In the genomic region with DNA sequence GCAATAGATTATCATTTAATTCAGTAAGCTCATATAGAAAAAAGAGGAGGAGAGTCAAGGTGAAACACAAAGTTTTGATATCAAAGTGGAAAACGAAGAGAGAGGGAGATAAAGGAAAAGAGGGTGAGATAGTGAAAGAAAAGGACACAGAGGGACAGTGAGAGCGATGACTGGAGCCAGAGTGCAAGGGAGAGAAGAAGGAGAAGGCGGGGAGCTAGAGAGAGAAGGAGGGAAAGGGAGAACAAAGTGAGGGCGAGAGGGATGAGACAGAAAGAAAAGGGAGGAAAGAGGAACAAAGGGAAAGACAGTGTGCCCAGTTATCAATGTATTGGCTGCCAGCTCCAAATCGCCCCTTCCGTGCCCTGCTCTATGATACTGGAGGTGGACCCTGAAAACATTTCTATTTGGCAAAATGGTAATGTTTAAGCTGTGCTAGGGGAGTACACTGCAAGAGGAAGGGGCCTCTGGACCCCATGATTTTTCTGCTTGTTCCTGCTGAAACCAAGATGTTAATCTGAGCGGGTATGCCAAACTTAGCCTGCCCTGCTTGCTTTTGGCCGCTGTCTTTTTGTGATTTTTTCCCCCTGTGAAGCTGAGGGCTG, we compare ENCODE assay signal across 1 cellular context.
TF ChIP-seq lines count a peak whose summit lies in the region.

No MANE protein-coding gene starts in this region.

TF ChIP-seq in K562, 482 proteins besides CTCF, POLR2A, EP300 and RAD21 (continued from another document and continues in another):
- TF ChIP-seq, protein P1, sequence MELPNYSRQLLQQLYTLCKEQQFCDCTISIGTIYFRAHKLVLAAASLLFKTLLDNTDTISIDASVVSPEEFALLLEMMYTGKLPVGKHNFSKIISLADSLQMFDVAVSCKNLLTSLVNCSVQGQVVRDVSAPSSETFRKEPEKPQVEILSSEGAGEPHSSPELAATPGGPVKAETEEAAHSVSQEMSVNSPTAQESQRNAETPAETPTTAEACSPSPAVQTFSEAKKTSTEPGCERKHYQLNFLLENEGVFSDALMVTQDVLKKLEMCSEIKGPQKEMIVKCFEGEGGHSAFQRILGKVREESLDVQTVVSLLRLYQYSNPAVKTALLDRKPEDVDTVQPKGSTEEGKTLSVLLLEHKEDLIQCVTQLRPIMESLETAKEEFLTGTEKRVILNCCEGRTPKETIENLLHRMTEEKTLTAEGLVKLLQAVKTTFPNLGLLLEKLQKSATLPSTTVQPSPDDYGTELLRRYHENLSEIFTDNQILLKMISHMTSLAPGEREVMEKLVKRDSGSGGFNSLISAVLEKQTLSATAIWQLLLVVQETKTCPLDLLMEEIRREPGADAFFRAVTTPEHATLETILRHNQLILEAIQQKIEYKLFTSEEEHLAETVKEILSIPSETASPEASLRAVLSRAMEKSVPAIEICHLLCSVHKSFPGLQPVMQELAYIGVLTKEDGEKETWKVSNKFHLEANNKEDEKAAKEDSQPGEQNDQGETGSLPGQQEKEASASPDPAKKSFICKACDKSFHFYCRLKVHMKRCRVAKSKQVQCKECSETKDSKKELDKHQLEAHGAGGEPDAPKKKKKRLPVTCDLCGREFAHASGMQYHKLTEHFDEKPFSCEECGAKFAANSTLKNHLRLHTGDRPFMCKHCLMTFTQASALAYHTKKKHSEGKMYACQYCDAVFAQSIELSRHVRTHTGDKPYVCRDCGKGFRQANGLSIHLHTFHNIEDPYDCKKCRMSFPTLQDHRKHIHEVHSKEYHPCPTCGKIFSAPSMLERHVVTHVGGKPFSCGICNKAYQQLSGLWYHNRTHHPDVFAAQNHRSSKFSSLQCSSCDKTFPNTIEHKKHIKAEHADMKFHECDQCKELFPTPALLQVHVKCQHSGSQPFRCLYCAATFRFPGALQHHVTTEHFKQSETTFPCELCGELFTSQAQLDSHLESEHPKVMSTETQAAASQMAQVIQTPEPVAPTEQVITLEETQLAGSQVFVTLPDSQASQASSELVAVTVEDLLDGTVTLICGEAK (IDR thresholded peaks at IDR 0.05), result peak; percentile 50; the same call in 1 of the 2 replicates
- TF ChIP-seq, protein P1 (CRISPR knock-in tag; IDR thresholded peaks at IDR 0.05), result no peak
- TF ChIP-seq THAP12 (CRISPR knock-in tag; IDR thresholded peaks at IDR 0.05) (no peak), CBFA2T3 (IDR thresholded peaks at IDR 0.05) (no peak), RFX5 (IDR thresholded peaks at IDR 0.05; ENCODE audit: low read depth, low read length) (no peak), HDAC2 (IDR thresholded peaks at IDR 0.05) (peak; percentile 78), BCL6 (CRISPR knock-in tag; IDR thresholded peaks at IDR 0.05) (no peak), RBFOX2 (IDR thresholded peaks at IDR 0.05; ENCODE audit: low read depth, low read length) (no peak; the same call in 1 of the 2 replicates), ARID2 (IDR thresholded peaks at IDR 0.05) (peak; percentile 90), SAFB (IDR thresholded peaks at IDR 0.05; ENCODE audit: borderline replicate concordance, low read depth, low read length) (no peak), PCBP2 (IDR thresholded peaks at IDR 0.05; ENCODE audit: low read depth, low read length, poor library complexity, severe bottlenecking) (no peak), POLR2AphosphoS2 (IDR thresholded peaks at IDR 0.05; ENCODE audit: low read length) (no peak), OTX1 (CRISPR knock-in tag; IDR thresholded peaks at IDR 0.05) (peak; percentile 91; the same call in 1 of the 2 replicates), ZNF584 (CRISPR knock-in tag; IDR thresholded peaks at IDR 0.05; ENCODE audit: low read depth) (no peak), CLOCK (CRISPR knock-in tag; IDR thresholded peaks at IDR 0.05; ENCODE audit: borderline replicate concordance) (no peak), MCM7 (IDR thresholded peaks at IDR 0.05) (0 out of 4 replicates have a peak, but pooled peaks of 1 of the 2 experiments have one; percentile 25), ZNF696 (CRISPR knock-in tag; conservative IDR thresholded peaks at IDR 0.05) (no peak), NR4A1 (CRISPR knock-in tag; IDR thresholded peaks at IDR 0.05) (no peak), NR4A1 (tag; IDR thresholded peaks at IDR 0.05) (no peak), TOE1 (IDR thresholded peaks at IDR 0.05; ENCODE audit: borderline replicate concordance) (peak; percentile 71), TOE1 (CRISPR knock-in tag; IDR thresholded peaks at IDR 0.05; ENCODE audit: borderline replicate concordance, low read depth) (no peak), MTF1 (CRISPR knock-in tag; IDR thresholded peaks at IDR 0.05; ENCODE audit: borderline replicate concordance) (no peak), SIRT6 (IDR thresholded peaks at IDR 0.05; ENCODE audit: low read depth, low read length) (no peak), BDP1 (IDR thresholded peaks at IDR 0.05; ENCODE audit: insufficient read depth, insufficient read length) (no peak), PURB (CRISPR knock-in tag; IDR thresholded peaks at IDR 0.05; ENCODE audit: low read depth) (no peak)
- TF ChIP-seq, protein P2, sequence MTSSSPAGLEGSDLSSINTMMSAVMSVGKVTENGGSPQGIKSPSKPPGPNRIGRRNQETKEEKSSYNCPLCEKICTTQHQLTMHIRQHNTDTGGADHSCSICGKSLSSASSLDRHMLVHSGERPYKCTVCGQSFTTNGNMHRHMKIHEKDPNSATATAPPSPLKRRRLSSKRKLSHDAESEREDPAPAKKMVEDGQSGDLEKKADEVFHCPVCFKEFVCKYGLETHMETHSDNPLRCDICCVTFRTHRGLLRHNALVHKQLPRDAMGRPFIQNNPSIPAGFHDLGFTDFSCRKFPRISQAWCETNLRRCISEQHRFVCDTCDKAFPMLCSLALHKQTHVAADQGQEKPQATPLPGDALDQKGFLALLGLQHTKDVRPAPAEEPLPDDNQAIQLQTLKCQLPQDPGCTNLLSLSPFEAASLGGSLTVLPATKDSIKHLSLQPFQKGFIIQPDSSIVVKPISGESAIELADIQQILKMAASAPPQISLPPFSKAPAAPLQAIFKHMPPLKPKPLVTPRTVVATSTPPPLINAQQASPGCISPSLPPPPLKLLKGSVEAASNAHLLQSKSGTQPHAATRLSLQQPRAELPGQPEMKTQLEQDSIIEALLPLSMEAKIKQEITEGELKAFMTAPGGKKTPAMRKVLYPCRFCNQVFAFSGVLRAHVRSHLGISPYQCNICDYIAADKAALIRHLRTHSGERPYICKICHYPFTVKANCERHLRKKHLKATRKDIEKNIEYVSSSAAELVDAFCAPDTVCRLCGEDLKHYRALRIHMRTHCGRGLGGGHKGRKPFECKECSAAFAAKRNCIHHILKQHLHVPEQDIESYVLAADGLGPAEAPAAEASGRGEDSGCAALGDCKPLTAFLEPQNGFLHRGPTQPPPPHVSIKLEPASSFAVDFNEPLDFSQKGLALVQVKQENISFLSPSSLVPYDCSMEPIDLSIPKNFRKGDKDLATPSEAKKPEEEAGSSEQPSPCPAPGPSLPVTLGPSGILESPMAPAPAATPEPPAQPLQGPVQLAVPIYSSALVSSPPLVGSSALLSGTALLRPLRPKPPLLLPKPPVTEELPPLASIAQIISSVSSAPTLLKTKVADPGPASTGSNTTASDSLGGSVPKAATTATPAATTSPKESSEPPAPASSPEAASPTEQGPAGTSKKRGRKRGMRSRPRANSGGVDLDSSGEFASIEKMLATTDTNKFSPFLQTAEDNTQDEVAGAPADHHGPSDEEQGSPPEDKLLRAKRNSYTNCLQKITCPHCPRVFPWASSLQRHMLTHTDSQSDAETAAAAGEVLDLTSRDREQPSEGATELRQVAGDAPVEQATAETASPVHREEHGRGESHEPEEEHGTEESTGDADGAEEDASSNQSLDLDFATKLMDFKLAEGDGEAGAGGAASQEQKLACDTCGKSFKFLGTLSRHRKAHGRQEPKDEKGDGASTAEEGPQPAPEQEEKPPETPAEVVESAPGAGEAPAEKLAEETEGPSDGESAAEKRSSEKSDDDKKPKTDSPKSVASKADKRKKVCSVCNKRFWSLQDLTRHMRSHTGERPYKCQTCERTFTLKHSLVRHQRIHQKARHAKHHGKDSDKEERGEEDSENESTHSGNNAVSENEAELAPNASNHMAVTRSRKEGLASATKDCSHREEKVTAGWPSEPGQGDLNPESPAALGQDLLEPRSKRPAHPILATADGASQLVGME (CRISPR knock-in tag; IDR thresholded peaks at IDR 0.05), result no peak; the same call in 1 of the 2 replicates
- TF ChIP-seq, protein P3, sequence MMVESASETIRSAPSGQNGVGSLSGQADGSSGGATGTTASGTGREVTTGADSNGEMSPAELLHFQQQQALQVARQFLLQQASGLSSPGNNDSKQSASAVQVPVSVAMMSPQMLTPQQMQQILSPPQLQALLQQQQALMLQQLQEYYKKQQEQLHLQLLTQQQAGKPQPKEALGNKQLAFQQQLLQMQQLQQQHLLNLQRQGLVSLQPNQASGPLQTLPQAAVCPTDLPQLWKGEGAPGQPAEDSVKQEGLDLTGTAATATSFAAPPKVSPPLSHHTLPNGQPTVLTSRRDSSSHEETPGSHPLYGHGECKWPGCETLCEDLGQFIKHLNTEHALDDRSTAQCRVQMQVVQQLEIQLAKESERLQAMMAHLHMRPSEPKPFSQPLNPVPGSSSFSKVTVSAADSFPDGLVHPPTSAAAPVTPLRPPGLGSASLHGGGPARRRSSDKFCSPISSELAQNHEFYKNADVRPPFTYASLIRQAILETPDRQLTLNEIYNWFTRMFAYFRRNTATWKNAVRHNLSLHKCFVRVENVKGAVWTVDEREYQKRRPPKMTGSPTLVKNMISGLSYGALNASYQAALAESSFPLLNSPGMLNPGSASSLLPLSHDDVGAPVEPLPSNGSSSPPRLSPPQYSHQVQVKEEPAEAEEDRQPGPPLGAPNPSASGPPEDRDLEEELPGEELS (CRISPR knock-in tag; IDR thresholded peaks at IDR 0.05; ENCODE audit: borderline replicate concordance), result 0 out of 2 replicates have a peak, but pooled peaks have one; percentile 11
- TF ChIP-seq, protein P4, sequence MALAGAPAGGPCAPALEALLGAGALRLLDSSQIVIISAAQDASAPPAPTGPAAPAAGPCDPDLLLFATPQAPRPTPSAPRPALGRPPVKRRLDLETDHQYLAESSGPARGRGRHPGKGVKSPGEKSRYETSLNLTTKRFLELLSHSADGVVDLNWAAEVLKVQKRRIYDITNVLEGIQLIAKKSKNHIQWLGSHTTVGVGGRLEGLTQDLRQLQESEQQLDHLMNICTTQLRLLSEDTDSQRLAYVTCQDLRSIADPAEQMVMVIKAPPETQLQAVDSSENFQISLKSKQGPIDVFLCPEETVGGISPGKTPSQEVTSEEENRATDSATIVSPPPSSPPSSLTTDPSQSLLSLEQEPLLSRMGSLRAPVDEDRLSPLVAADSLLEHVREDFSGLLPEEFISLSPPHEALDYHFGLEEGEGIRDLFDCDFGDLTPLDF (CRISPR knock-in tag; IDR thresholded peaks at IDR 0.05), result no peak
